ENCODE assay signal across 22 cellular contexts in the genomic region with DNA sequence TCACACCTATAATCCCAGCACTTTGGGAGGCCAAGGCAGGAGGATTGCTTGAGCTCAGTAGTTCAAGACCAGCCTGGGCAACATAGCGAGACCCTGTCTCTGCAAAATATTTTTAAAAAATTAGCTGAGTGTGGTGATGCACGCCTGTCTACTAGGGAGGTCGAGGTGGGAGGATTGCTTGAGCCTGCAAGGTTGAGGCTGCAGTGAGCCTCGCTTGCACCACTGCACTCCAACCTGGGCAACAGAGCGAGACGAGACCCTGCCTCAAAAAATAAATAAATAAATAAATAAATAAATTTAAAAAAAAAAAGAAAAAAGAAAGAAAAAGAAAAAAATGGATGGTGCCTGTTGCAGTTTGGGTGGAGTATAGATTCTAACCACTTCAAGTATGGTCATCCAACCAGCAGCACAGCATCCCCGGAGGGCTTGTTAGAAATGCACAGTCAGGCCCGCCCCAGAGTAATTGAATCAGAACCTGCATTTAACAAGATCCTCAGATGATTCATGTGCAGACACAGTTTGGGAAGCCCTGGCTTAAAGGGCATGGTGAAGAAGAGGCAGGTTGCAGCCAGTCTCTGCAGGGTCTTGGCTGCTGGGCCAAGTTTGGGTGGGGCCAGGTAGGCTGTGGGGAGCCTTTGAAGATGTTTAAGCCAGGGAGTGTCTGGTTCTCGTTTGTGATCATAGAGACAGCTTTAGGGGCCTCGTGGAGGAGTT. TPM values are rescaled to one million over a fixed set of nuclear protein-coding genes. Genes with fewer than 3 reads are reported as not detected.
A peak's percentile ranks its signal among the peaks of the same experiment; 100 is the strongest.
DNase-seq lines count a peak whose midpoint lies in the region; FAIRE-seq and TF ChIP-seq lines count a peak whose summit lies in the region.
"Had no signal": no experiment of that assay in that cellular context is flagged by ENCODE, and none has a peak within 500 bp of the region (broad histone marks: within the 10 kb centered on the region; RNA-seq: fewer than 3 reads in every experiment).

No MANE protein-coding gene starts in this region.

- H3K4me3 ChIP-seq in BJ (ENCODE audit: low read depth, low read length) = no peak overlapping the region
- H3K4me3 ChIP-seq in NB4 (ENCODE audit: low read depth, low read length) = no peak overlapping the region
- no peak overlapping the region for H3K4me3 ChIP-seq in osteoblast (ENCODE audit: insufficient read depth, low read length)
- no peak overlapping the region for H3K4me3 ChIP-seq in coronary artery
- no peak overlapping the region for H3K4me3 ChIP-seq in Caco-2 (ENCODE audit: low read depth, low read length)
- H3K4me3 ChIP-seq: HAP-1, uterus had no signal

- H3K27me3 ChIP-seq in BJ (ENCODE audit: control insufficient read depth, insufficient read depth, low read length) = no peaks in the 10 kb centered on the region
- H3K27me3 ChIP-seq in osteoblast (ENCODE audit: insufficient read depth, low read length) = no peaks in the 10 kb centered on the region
- H3K27me3 ChIP-seq in Caco-2 (replicated peaks; ENCODE audit: control insufficient read depth, insufficient read depth, low read length) = no peaks in the 10 kb centered on the region
- H3K27me3 ChIP-seq: uterus had no signal

- H3K36me3 ChIP-seq in BJ (ENCODE audit: control insufficient read depth, insufficient read depth, low read length) (peaks cover 56% of the 10 kb centered on the region), osteoblast (ENCODE audit: insufficient read depth, low read length) (peaks cover 73% of the 10 kb centered on the region), Caco-2 (ENCODE audit: control insufficient read depth, insufficient read depth, low read length) (no peaks in the 10 kb centered on the region)
- H3K36me3 ChIP-seq: HAP-1, uterus had no signal

- intact Hi-C loops in Caco-2 (cut with micrococcal nuclease; ENCODE audit: unreplicated experiment) = no loop called here

- no peak for FAIRE-seq in GM19239 (lab: Jason Lieb, UNC)
- FAIRE-seq: islet of Langerhans, RCC 7860, small intestine had no signal

- H3K4me1 ChIP-seq in osteoblast (ENCODE audit: insufficient read depth, low read length) = peaks cover 13% of the 10 kb centered on the region
- no peaks in the 10 kb centered on the region for H3K4me1 ChIP-seq in Caco-2
- H3K4me1 ChIP-seq: HAP-1, uterus had no signal

- H3K4me3 Mint-ChIP-seq in Caco-2 (ENCODE audit: unreplicated experiment) = no peak overlapping the region
- H3K4me3 Mint-ChIP-seq: activated naive CD4-positive, alpha-beta T cell treated with anti-CD3 and anti-CD28 coated beads for 36 hours; brain; T-helper 1 cell treated with Interleukin-12 subunit alpha and Interleukin-12 subunit beta and Interleukin-4 antibody, amounts not matched to agents 30 μg/mL and 1 μg/mL, for 36 hours had no signal

- CTCF ChIA-PET in BJ (lab: Yijun Ruan, JAX) = interaction anchor here (0.7 kb wide), 1 partner anchor 24 kb away, joined by 3 read pairs; no protein-coding TSS in a partner anchor
- CTCF ChIA-PET in Caco-2 (lab: Charles Lee) = no interaction called here

- no TSS peak for BruUV-seq in Caco-2 (replicated peaks; lab: Mats Ljungman, UMichigan)

- H3K4me1 Mint-ChIP-seq in Caco-2 (ENCODE audit: low read depth, unreplicated experiment) = peaks cover 6% of the 10 kb centered on the region

- no peak overlapping the region for H3K4me2 ChIP-seq in osteoblast (ENCODE audit: insufficient read depth, low read length)

- H3K9me3 ChIP-seq in osteoblast (ENCODE audit: low read depth, low read length) = no peaks in the 10 kb centered on the region
- no peaks in the 10 kb centered on the region for H3K9me3 ChIP-seq in Caco-2
- H3K9me3 ChIP-seq: HAP-1, uterus had no signal

- H4K20me1 ChIP-seq in osteoblast (ENCODE audit: insufficient read depth, low read length) = peaks cover 56% of the 10 kb centered on the region

- H3K27ac Mint-ChIP-seq in Caco-2 (ENCODE audit: unreplicated experiment) = no peak overlapping the region
- H3K27ac Mint-ChIP-seq: activated naive CD4-positive, alpha-beta T cell treated with anti-CD3 and anti-CD28 coated beads for 36 hours; T-helper 1 cell treated with Interleukin-12 subunit alpha and Interleukin-12 subunit beta and Interleukin-4 antibody, amounts not matched to agents 30 μg/mL and 1 μg/mL, for 36 hours had no signal

- TF ChIP-seq POLR2A in NB4 (IDR thresholded peaks at IDR 0.05; ENCODE audit: extremely low read depth, insufficient read length) = no peak

- DNase-seq in BJ (ENCODE audit: low read depth) (peak; percentile 16), NB4 (ENCODE audit: low read depth) (peak; percentile 57), dedifferentiated amniotic fluid mesenchymal stem cell (ENCODE audit: extremely low spot score) (peak; percentile 51), osteoblast (ENCODE audit: insufficient read length, low spot score, missing footprints) (peak; percentile 95), GM19239 (ENCODE audit: insufficient read length, low spot score) (no peak), cerebellar nuclear complex (lab: John Stamatoyannopoulos, UW) (no peak), coronary artery (ENCODE audit: low spot score) (no peak), Caco-2 (no peak)
- DNase-seq: activated naive CD4-positive, alpha-beta T cell treated with anti-CD3 and anti-CD28 coated beads for 36 hours; IMR-90; NCI-H1105; NCI-H510A treated with DMSO at 0.1 percent for 48 hours; occipital lobe; small intestine; stimulated activated naive CD4-positive, alpha-beta T cell; uterus had no signal

- no peaks in the 10 kb centered on the region for H3K9me3 Mint-ChIP-seq in Caco-2 (ENCODE audit: unreplicated experiment)
- H3K9me3 Mint-ChIP-seq: activated naive CD4-positive, alpha-beta T cell treated with anti-CD3 and anti-CD28 coated beads for 36 hours; brain; T-helper 1 cell treated with Interleukin-12 subunit alpha and Interleukin-12 subunit beta and Interleukin-4 antibody, amounts not matched to agents 30 μg/mL and 1 μg/mL, for 36 hours had no signal

- H2AFZ ChIP-seq in osteoblast (ENCODE audit: low read length) = no peak overlapping the region

- H3K36me3 Mint-ChIP-seq in Caco-2 (ENCODE audit: insufficient read depth, unreplicated experiment) = no peaks in the 10 kb centered on the region

- no peak for TF ChIP-seq CTCF in BJ (IDR thresholded peaks at IDR 0.05; ENCODE audit: insufficient read depth, low read depth, low read length)
- no peak for TF ChIP-seq CTCF in NB4 (IDR thresholded peaks at IDR 0.05; ENCODE audit: low read depth, low read length)
- no peak for TF ChIP-seq CTCF in osteoblast (IDR thresholded peaks at IDR 0.05; ENCODE audit: extremely low read depth, low read depth, low read length)
- no peak for TF ChIP-seq CTCF in coronary artery (IDR thresholded peaks at IDR 0.05)
- no peak for TF ChIP-seq CTCF in Caco-2 (IDR thresholded peaks at IDR 0.05; ENCODE audit: insufficient read depth in 1 of 2, low read depth in 1 of 2, low read length in 1 of 2, severe bottlenecking in 1 of 2, unreplicated experiment in 1 of 2)

- H3K79me2 ChIP-seq in osteoblast (ENCODE audit: insufficient read depth, low read length) = peaks cover 73% of the 10 kb centered on the region

- POLR2A ChIA-PET in BJ (lab: Charles Lee) = no interaction called here
- POLR2A ChIA-PET in Caco-2 (lab: Charles Lee) = no interaction called here

- H3K27me3 Mint-ChIP-seq in Caco-2 (ENCODE audit: insufficient read depth, unreplicated experiment) = peaks cover 4% of the 10 kb centered on the region

- H3K27ac ChIP-seq in osteoblast (ENCODE audit: low read depth, low read length) (peak overlapping the region; percentile 37), coronary artery (no peak overlapping the region)
- H3K27ac ChIP-seq: C4-2B, uterus had no signal

RNA-seq across cellular contexts. Expression of a gene that starts 40.8 kb away (rescaled TPM):
- 90.1 and 271 TPM in 2 replicates for polyA plus RNA-seq in BJ (2011; rRNA removed)
- polyA minus RNA-seq in BJ (2011; rRNA and poly(A)+ RNA removed) = 114 and 115 TPM in 2 replicates
- total RNA-seq in osteoblast (443 and 552 TPM in 2 replicates), Caco-2 (2022) (5.7 and 7.0 TPM in 2 replicates)

Comparison
In these comparisons a context has a peak if more than half of its experiments do, and no peak if none do; other contexts are left out.
1. DNase-seq: peak in BJ (single experiment), NB4 (single experiment), dedifferentiated amniotic fluid mesenchymal stem cell (single experiment) and osteoblast (single experiment); none in GM19239 (single experiment), cerebellar nuclear complex (0 of 2), coronary artery (single experiment) and Caco-2 (0 of 2).
2. RNA of a gene that starts 40.8 kb away (total RNA-seq): 443 to 552 TPM in osteoblast; 5.7 to 7.0 TPM in Caco-2; every median in the first group is over 10 times any median in the second.